ENCODE assay signal across 8 cellular contexts in genomic region chr20:34522969-34523871, GRCh38. TPM values are rescaled to one million over a fixed set of nuclear protein-coding genes. Genes with fewer than 3 reads are reported as not detected.
DNase-seq lines count a peak whose midpoint lies in the region; ATAC-seq, FAIRE-seq and TF ChIP-seq lines count a peak whose summit lies in the region.

No MANE protein-coding gene starts in this region.

- no peaks in the 10 kb centered on the region for H4K20me1 ChIP-seq in H9 (ENCODE audit: control insufficient read depth, insufficient read depth, insufficient read length)
- H4K20me1 ChIP-seq in PC-9 (ENCODE audit: insufficient read depth) = no peaks in the 10 kb centered on the region

- H3K9me3 ChIP-seq in H9 (ENCODE audit: control insufficient read depth, low read depth, low read length) (no peaks in the 10 kb centered on the region), PC-9 (ENCODE audit: insufficient read depth, low read depth) (no peaks in the 10 kb centered on the region)

- H3K4me1 ChIP-seq in H9 (ENCODE audit: insufficient read depth, low read length) = no peaks in the 10 kb centered on the region
- H3K4me1 ChIP-seq in PC-9 (replicated peaks; ENCODE audit: insufficient read depth) = peaks cover 37% of the 10 kb centered on the region

- no peak overlapping the region for H3K9ac ChIP-seq in H9 (ENCODE audit: extremely low read depth, insufficient read length, low read length)

- H3K27ac ChIP-seq in H9 (ENCODE audit: insufficient read length, low read depth, low read length) (no peak overlapping the region), PC-9 (no peak overlapping the region)

- no peak overlapping the region for H2BK120ac ChIP-seq in H9 (ENCODE audit: low read depth, low read length, poor library complexity, severe bottlenecking)

- H2AK5ac ChIP-seq in H9 (ENCODE audit: insufficient read length, low read length) = no peak overlapping the region

- H3K36me3 Mint-ChIP-seq in H9 (ENCODE audit: insufficient read depth in 1 of 3, low read depth in 3 of 3) (peaks cover 6 to 63% (median 29%) of the 10 kb centered on the region in 3 experiments; a peak in 6 of 7 replicates), glutamatergic neuron (ENCODE audit: unreplicated experiment) (no peaks in the 10 kb centered on the region)

- H3K4me3 Mint-ChIP-seq in H9 (peak overlapping the region in 1 of 2 experiments; percentile 20; a peak in 1 of 5 replicates), glutamatergic neuron (ENCODE audit: unreplicated experiment) (no peak overlapping the region)

- H3K36me3 ChIP-seq in PC-9 (ENCODE audit: low read depth) = peaks cover 12% of the 10 kb centered on the region

- H3K18ac ChIP-seq in H9 (ENCODE audit: insufficient read length, low read depth, low read length) = no peak overlapping the region

- H3K4me2 ChIP-seq in H9 (ENCODE audit: insufficient read depth, insufficient read length, low read length) (no peak overlapping the region), PC-9 (no peak overlapping the region)

- CTCF ChIA-PET in PC-9 (lab: Charles Lee) = interaction anchor here (0.6 to 1.1 kb wide), 3 partner anchors 132 to 221 kb away, joined by 3 to 14 read pairs (median 7); no protein-coding TSS in a partner anchor

- H3K4me1 Mint-ChIP-seq in H9 (peaks cover 9 to 18% of the 10 kb centered on the region in 2 experiments), glutamatergic neuron (ENCODE audit: low read depth, unreplicated experiment) (peaks cover 9% of the 10 kb centered on the region)

- WGBS in H9 (ENCODE audit: extremely low coverage, insufficient read length, low lambda C conversion rate) = no CpG with 5 or more reads among the region's 17 CpGs

- no peak overlapping the region for H2BK20ac ChIP-seq in H9 (ENCODE audit: low read depth, low read length, poor library complexity, severe bottlenecking)

- H3K27me3 ChIP-seq in H9 (ENCODE audit: insufficient read depth, low read length) = no peaks in the 10 kb centered on the region
- no peaks in the 10 kb centered on the region for H3K27me3 ChIP-seq in PC-9 (ENCODE audit: insufficient read depth, low read depth)

- H3K27me3 Mint-ChIP-seq in H9 (ENCODE audit: low read depth) (no peaks in the 10 kb centered on the region), glutamatergic neuron (ENCODE audit: unreplicated experiment) (peaks cover 3% of the 10 kb centered on the region)

- H3K23ac ChIP-seq in H9 (ENCODE audit: insufficient read length, low read depth, low read length) = no peak overlapping the region

- H3K4me3 ChIP-seq in PC-9 = no peak overlapping the region

- no peak overlapping the region for H2AFZ ChIP-seq in H9 (ENCODE audit: low read length)
- no peak overlapping the region for H2AFZ ChIP-seq in PC-9

- H2BK12ac ChIP-seq in H9 (ENCODE audit: insufficient read length, low read depth, low read length) = no peak overlapping the region

- POLR2A ChIA-PET in PC-9 (lab: Charles Lee; ENCODE audit: unreplicated experiment) = interaction anchor here (0.5 kb wide), 1 partner anchor 56 kb away, joined by 4 read pairs; no protein-coding TSS in a partner anchor

- H3K27ac Mint-ChIP-seq in H9 = peak overlapping the region in 2 of 3 experiments; percentile 87 to 93; a peak in 6 of 7 replicates
- H3K27ac Mint-ChIP-seq in glutamatergic neuron (ENCODE audit: unreplicated experiment) = peak overlapping the region; percentile 66

- H3K56ac ChIP-seq in H9 (ENCODE audit: insufficient read length, low read depth, low read length) = no peak overlapping the region

- H4K5ac ChIP-seq in H9 (ENCODE audit: insufficient read length, low read depth, low read length) = no peak overlapping the region

- no TSS peak for BruUV-seq in PC-9 (replicated peaks; lab: Mats Ljungman, UMichigan)

- DNase-seq in AG20443 (ENCODE audit: low spot score) (peak; percentile 46), H9 (peak; percentile 84), PC-9 (peak; percentile 44 to 55), glutamatergic neuron (peak; percentile 82), putamen (ENCODE audit: low spot score) (peak; percentile 54), frontal cortex (ENCODE audit: low spot score in 2 of 2) (no peak)
- peak in 3 of 4 experiments; percentile 10 to 40 (median 13) for DNase-seq in activated naive CD4-positive, alpha-beta T cell (lab: John Stamatoyannopoulos, UW)

- H3K79me2 ChIP-seq in H9 (ENCODE audit: insufficient read depth, low read length) (peaks cover 6% of the 10 kb centered on the region; the same call in 1 of the 2 replicates), PC-9 (ENCODE audit: low read depth) (peaks cover 58% of the 10 kb centered on the region)

- TF ChIP-seq CTCF in H9 (conservative IDR thresholded peaks at IDR 0.05) (peak; percentile 88), PC-9 (conservative IDR thresholded peaks at IDR 0.05) (peak; percentile 57), glutamatergic neuron (IDR thresholded peaks at IDR 0.05; ENCODE audit: partially characterized antibody, unreplicated experiment) (peak; percentile 58)

- no peak overlapping the region for H2BK5ac ChIP-seq in H9 (ENCODE audit: insufficient read length, low read length)

- no peak for ATAC-seq in GM21529 (IDR thresholded peaks at IDR 0.05; ENCODE audit: unreplicated experiment)

- H3F3A ChIP-seq in PC-9 (ENCODE audit: insufficient read depth, low read depth) = peaks cover 38% of the 10 kb centered on the region

- H3K9me3 Mint-ChIP-seq in H9 (no peaks in the 10 kb centered on the region), glutamatergic neuron (ENCODE audit: unreplicated experiment) (no peaks in the 10 kb centered on the region)

- FAIRE-seq in frontal cortex (lab: Jason Lieb, UNC) = no peak

- no peak overlapping the region for H3T11ph ChIP-seq in H9 (ENCODE audit: low read length)

- no peaks in the 10 kb centered on the region for H3K79me1 ChIP-seq in H9 (ENCODE audit: insufficient read depth, low read depth, low read length, poor library complexity, severe bottlenecking)

- no peak overlapping the region for H2BK15ac ChIP-seq in H9 (ENCODE audit: low read depth, low read length)

- H3K14ac ChIP-seq in H9 (ENCODE audit: insufficient read depth, low read length) = no peak overlapping the region

- intact Hi-C loops in PC-9 (cut with micrococcal nuclease; ENCODE audit: unreplicated experiment) = loop anchor here (2.0 kb wide), 1 partner anchor 332 kb away; no protein-coding TSS in a partner anchor

- H3K23me2 ChIP-seq in H9 (ENCODE audit: insufficient read length, low read depth, low read length, poor library complexity, severe bottlenecking) = no peaks in the 10 kb centered on the region

- H4K8ac ChIP-seq in H9 (replicated peaks; ENCODE audit: insufficient read length, low read depth, low read length) = no peak overlapping the region

- H3K4ac ChIP-seq in H9 (ENCODE audit: low read depth, low read length) = no peak overlapping the region

- no peak overlapping the region for H4K91ac ChIP-seq in H9 (ENCODE audit: insufficient read length, low read depth, low read length)

- H3K9me2 ChIP-seq in PC-9 (ENCODE audit: insufficient read depth) = no peaks in the 10 kb centered on the region

RNA-seq across cellular contexts. Expression of gene DYNLRB1, which starts 7.0 kb away (rescaled TPM):
- total RNA-seq in H9 (2021) = 200 and 209 TPM in 2 replicates
- total RNA-seq in PC-9 (2021) = 145 and 179 TPM in 2 replicates
- total RNA-seq in glutamatergic neuron (ENCODE audit: unreplicated experiment) = 185 TPM
- 50.1 TPM for total RNA-seq in frontal cortex

RNA-seq across cellular contexts. Expression of gene MAP1LC3A, which starts 35.3 kb away (rescaled TPM):
- total RNA-seq in H9 (2021) (24.3 and 25.9 TPM in 2 replicates), PC-9 (2021) (not detected in 2 replicates), glutamatergic neuron (ENCODE audit: unreplicated experiment) (143 TPM), frontal cortex (43.2 TPM)

Comparison
In these comparisons a context has a peak if more than half of its experiments do, and no peak if none do; other contexts are left out.
1. DNase-seq: peak in AG20443 (single experiment), H9 (single experiment), PC-9 (2 of 2), activated naive CD4-positive, alpha-beta T cell (3 of 4), glutamatergic neuron (single experiment) and putamen (single experiment); none in frontal cortex (0 of 2).
2. RNA of gene MAP1LC3A, which starts 35.3 kb away (total RNA-seq): 143 TPM in glutamatergic neuron (single experiment), 43.2 TPM in frontal cortex (single experiment) and 24.3 to 25.9 TPM in H9; not detected in PC-9; every median in the first group is over 10 times any median in the second.
3. Peak in every context shown above with its lines, with median percentiles within 50 percentile points of each other: CTCF ChIP-seq.